19 cellular contexts compared by ENCODE assay signal in the genomic region with DNA sequence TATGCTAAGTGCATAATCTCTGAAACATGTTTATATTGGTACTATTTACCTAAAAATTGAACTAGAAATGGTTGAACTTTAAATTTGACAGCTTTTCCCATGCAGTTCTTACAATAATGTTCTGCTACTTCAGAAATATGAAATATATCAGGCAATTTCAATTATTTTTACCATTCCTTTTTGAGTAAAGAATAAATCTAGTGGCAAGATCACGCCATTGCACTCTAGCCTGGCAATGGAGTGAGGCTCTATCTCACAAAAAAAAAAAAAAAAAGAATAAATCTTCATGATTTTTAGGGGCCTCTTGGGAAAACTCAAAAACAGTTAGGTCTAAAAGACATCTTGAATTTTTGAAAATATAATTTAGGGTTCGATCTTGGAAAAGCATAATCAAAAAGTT. TPM values are rescaled to one million over a fixed set of nuclear protein-coding genes. Genes with fewer than 3 reads are reported as not detected.
DNase-seq lines count a peak whose midpoint lies in the region; ATAC-seq and TF ChIP-seq lines count a peak whose summit lies in the region.
"Had no signal": no experiment of that assay in that cellular context is flagged by ENCODE, and none has a peak within 500 bp of the region (broad histone marks: within the 10 kb centered on the region; RNA-seq: fewer than 3 reads in every experiment).

No MANE protein-coding gene starts in this region.

- H4K20me1 ChIP-seq in IMR-90 (ENCODE audit: insufficient read depth, low read length), result no peaks in the 10 kb centered on the region

- in situ Hi-C loops in IMR-90 (cut with MboI; ENCODE audit: low sequenced_read_pairs) (no loop called here), brain microvascular endothelial cell (cut with HindIII; ENCODE audit: low pct_ligation_motif_present, low sequenced_read_pairs) (no loop called here)

- H3K27me3 ChIP-seq in IMR-90 (ENCODE audit: control insufficient read depth, insufficient read depth, low read length), result peaks cover 5% of the 10 kb centered on the region; the same call in 1 of the 2 replicates
- no peaks in the 10 kb centered on the region for H3K27me3 ChIP-seq in brain microvascular endothelial cell (replicated peaks)
- H3K27me3 ChIP-seq in ascending aorta, result no peaks in the 10 kb centered on the region
- H3K27me3 ChIP-seq: MG63, Peyer's patch had no signal

- H3K9me1 ChIP-seq in IMR-90 (ENCODE audit: insufficient read depth, low read length), result no peaks in the 10 kb centered on the region

- no TSS peak for BruUV-seq in IMR-90 (replicated peaks; lab: Mats Ljungman, UMichigan)

- H2AFZ ChIP-seq in IMR-90 (replicated peaks; ENCODE audit: low read length, poor library complexity), result no peak overlapping the region

- no peak overlapping the region for H3K18ac ChIP-seq in IMR-90 (ENCODE audit: low read depth, low read length)

- POLR2A ChIA-PET in IMR-90 (lab: Charles Lee; ENCODE audit: unreplicated experiment), result no interaction called here

- no peak overlapping the region for H2BK15ac ChIP-seq in IMR-90 (ENCODE audit: low read depth, low read length)

- no peak overlapping the region for H4K5ac ChIP-seq in IMR-90 (ENCODE audit: low read depth, low read length)

- H4K8ac ChIP-seq in IMR-90 (ENCODE audit: low read depth in 2 of 2, low read length in 2 of 2), result no peak overlapping the region

- no peak overlapping the region for H2AK9ac ChIP-seq in IMR-90 (replicated peaks; ENCODE audit: low read depth, low read length, poor library complexity)

- H2AK5ac ChIP-seq in IMR-90 (ENCODE audit: low read depth, low read length), result no peak overlapping the region

- H3K4me1 Mint-ChIP-seq in mesothelial cell of epicardium, result no peaks in the 10 kb centered on the region
- no peaks in the 10 kb centered on the region for H3K4me1 Mint-ChIP-seq in CD14-positive monocyte

- TF ChIP-seq POLR2A in IMR-90 (IDR thresholded peaks at IDR 0.05; ENCODE audit: low read depth, low read length), result no peak

- H3K4me3 Mint-ChIP-seq in mesothelial cell of epicardium (no peak overlapping the region), CD14-positive monocyte (no peak overlapping the region)
- H3K4me3 Mint-ChIP-seq: activated CD4-positive, alpha-beta memory T cell treated with anti-CD3 and anti-CD28 coated beads for 36 hours; activated T-cell treated with anti-CD3 and anti-CD28 coated beads, Interleukin-2, amount 50 U/mL, for 72 hours had no signal

- H3K36me3 Mint-ChIP-seq in mesothelial cell of epicardium (peaks cover 2% of the 10 kb centered on the region), CD14-positive monocyte (no peaks in the 10 kb centered on the region)
- H3K36me3 Mint-ChIP-seq: activated CD4-positive, alpha-beta memory T cell treated with anti-CD3 and anti-CD28 coated beads for 36 hours had no signal

- no CpG with 5 or more reads among the region's 2 CpGs for WGBS in IMR-90 (ENCODE audit: extremely low coverage in 2 of 2, insufficient read length in 1 of 2), 2 experiments

- intact Hi-C loops in IMR-90 (cut with micrococcal nuclease), result loop anchor here (10.0 kb wide), 1 partner anchor 276 kb away; no protein-coding TSS in a partner anchor
- intact Hi-C loops in CD14-positive monocyte (cut with micrococcal nuclease), result no loop called here
- intact Hi-C loops in ascending aorta (cut with DNase I), result no loop called here

- H3K27ac ChIP-seq in IMR-90 (ENCODE audit: insufficient read depth, low read length), result no peak overlapping the region
- H3K27ac ChIP-seq in brain microvascular endothelial cell, result no peak overlapping the region
- H3K27ac ChIP-seq in ascending aorta, result no peak overlapping the region
- H3K27ac ChIP-seq: epithelial cell of prostate, Peyer's patch, skin epidermis had no signal

- H3K4me2 ChIP-seq in IMR-90 (ENCODE audit: low read depth, low read length), result no peak overlapping the region

- ATAC-seq in IMR-90 (ENCODE audit: low read depth), result no peak
- ATAC-seq: activated T-cell treated with anti-CD3 and anti-CD28 coated beads, Interleukin-2, amount 50 U/mL, for 72 hours had no signal

- H3K14ac ChIP-seq in IMR-90 (replicated peaks; ENCODE audit: low read depth, low read length), result no peak overlapping the region

- dilution Hi-C loops in IMR-90 (cut with HindIII; ENCODE audit: low sequenced_read_pairs, unreplicated experiment), result no loop called here

- CTCF ChIA-PET in IMR-90 (lab: Yijun Ruan, JAX), result interaction anchor here (0.7 kb wide), 1 partner anchor 107 kb away, joined by 3 read pairs; no protein-coding TSS in a partner anchor

- H3K4me1 ChIP-seq in IMR-90 (ENCODE audit: control insufficient read depth, insufficient read depth, low read length) (no peaks in the 10 kb centered on the region), ascending aorta (no peaks in the 10 kb centered on the region)
- H3K4me1 ChIP-seq: Peyer's patch had no signal

- H3K27ac Mint-ChIP-seq in mesothelial cell of epicardium (no peak overlapping the region), CD14-positive monocyte (no peak overlapping the region)
- H3K27ac Mint-ChIP-seq: activated CD4-positive, alpha-beta memory T cell treated with anti-CD3 and anti-CD28 coated beads for 36 hours; activated T-cell treated with anti-CD3 and anti-CD28 coated beads, Interleukin-2, amount 50 U/mL, for 72 hours had no signal

- DNase-seq in AG09309 (ENCODE audit: low read depth) (no peak), IMR-90 (no peak), brain microvascular endothelial cell (no peak), mesothelial cell of epicardium (ENCODE audit: low spot score in 2 of 2, unreplicated experiment in 2 of 2) (no peak), NCI-H748 treated with DMSO at 0.1 percent for 48 hours (lab: John Stamatoyannopoulos, UW) (no peak), CD14-positive monocyte (ENCODE audit: low spot score) (no peak), ascending aorta (ENCODE audit: low spot score in 2 of 2) (no peak)
- no peak for DNase-seq in stimulated activated CD8-positive, alpha-beta memory T cell treated with anti-CD3 and anti-CD28 coated beads, Interleukin-4, amount 100 ng/mL, for 48 hours
- DNase-seq: activated CD4-positive, alpha-beta memory T cell treated with anti-CD3 and anti-CD28 coated beads for 36 hours; activated T-cell treated with anti-CD3 and anti-CD28 coated beads, Interleukin-2, amount 50 U/mL, for 72 hours; DMS 273 treated with DMSO at 0.1 percent for 48 hours; hippocampal formation; MG63; NCI-H2081; NCI-H526; Peyer's patch; SW 1271 had no signal

- H3K79me1 ChIP-seq in IMR-90 (ENCODE audit: low read depth in 1 of 2, low read length in 2 of 2), result no peaks in the 10 kb centered on the region

- no peak overlapping the region for H2BK120ac ChIP-seq in IMR-90 (ENCODE audit: low read depth, low read length)

- no peaks in the 10 kb centered on the region for H3K9me3 ChIP-seq in IMR-90 (ENCODE audit: control insufficient read depth, insufficient read depth, low read length)
- no peaks in the 10 kb centered on the region for H3K9me3 ChIP-seq in ascending aorta
- H3K9me3 ChIP-seq: Peyer's patch had no signal

- H3K9ac ChIP-seq in IMR-90 (ENCODE audit: low read depth, low read length), result no peak overlapping the region

- H2BK5ac ChIP-seq in IMR-90 (ENCODE audit: low read depth, low read length, poor library complexity, severe bottlenecking), result no peak overlapping the region

- H2BK20ac ChIP-seq in IMR-90 (ENCODE audit: low read depth, low read length), result no peak overlapping the region

- H3K36me3 ChIP-seq in IMR-90 (ENCODE audit: control insufficient read depth, insufficient read depth, low read length) (no peaks in the 10 kb centered on the region), brain microvascular endothelial cell (replicated peaks) (no peaks in the 10 kb centered on the region), ascending aorta (no peaks in the 10 kb centered on the region)
- H3K36me3 ChIP-seq: MG63, Peyer's patch had no signal

- H3K27me3 Mint-ChIP-seq in mesothelial cell of epicardium (ENCODE audit: low read depth), result peaks cover 4% of the 10 kb centered on the region
- H3K27me3 Mint-ChIP-seq in CD14-positive monocyte (ENCODE audit: low read depth in 3 of 3), result peaks cover 4 to 19% (median 11%) of the 10 kb centered on the region in 3 donors

- no peak overlapping the region for H3K23ac ChIP-seq in IMR-90 (ENCODE audit: low read depth, low read length)

- H3K9me3 Mint-ChIP-seq in mesothelial cell of epicardium (peaks cover 29% of the 10 kb centered on the region), CD14-positive monocyte (peaks cover 0 to 3% (median 0%) of the 10 kb centered on the region in 7 donors)
- H3K9me3 Mint-ChIP-seq: activated CD4-positive, alpha-beta memory T cell treated with anti-CD3 and anti-CD28 coated beads for 36 hours; activated T-cell treated with anti-CD3 and anti-CD28 coated beads, Interleukin-2, amount 50 U/mL, for 72 hours had no signal

- no peak for TF ChIP-seq RAD21 in IMR-90 (IDR thresholded peaks at IDR 0.05; ENCODE audit: low read length)

- H3K4ac ChIP-seq in IMR-90 (ENCODE audit: low read depth, low read length), result no peak overlapping the region

- no peak overlapping the region for H4K91ac ChIP-seq in IMR-90 (ENCODE audit: insufficient read depth, low read depth, low read length)

- H3K56ac ChIP-seq in IMR-90 (ENCODE audit: extremely low read depth, insufficient read depth, low read length), result no peak overlapping the region

- H3K4me3 ChIP-seq in AG09309 (ENCODE audit: control insufficient read depth, low read depth, low read length) (no peak overlapping the region), IMR-90 (ENCODE audit: insufficient read depth, low read depth, low read length) (no peak overlapping the region), brain microvascular endothelial cell (ENCODE audit: low read depth, low read length) (no peak overlapping the region), ascending aorta (no peak overlapping the region)
- H3K4me3 ChIP-seq: MG63, Peyer's patch, skin epidermis had no signal

- TF ChIP-seq CTCF in AG09309 (IDR thresholded peaks at IDR 0.05; ENCODE audit: control insufficient read depth, insufficient read depth, low read depth, low read length, missing control alignments) (peak; percentile 31), IMR-90 (conservative IDR thresholded peaks at IDR 0.05; ENCODE audit: low read depth, low read length) (peak; percentile 14; the same call in 1 of the 2 replicates), brain microvascular endothelial cell (IDR thresholded peaks at IDR 0.05; ENCODE audit: low read depth, low read length, missing control alignments) (peak; percentile 59), mesothelial cell of epicardium (IDR thresholded peaks at IDR 0.05; ENCODE audit: unreplicated experiment) (peak; percentile 59), CD14-positive monocyte (IDR thresholded peaks at IDR 0.05) (no peak), ascending aorta (IDR thresholded peaks at IDR 0.05) (no peak)

TF ChIP-seq in IMR-90, 13 proteins besides CTCF, POLR2A, EP300 and RAD21 (continues in another document):
- no peak for TF ChIP-seq NFE2L2 (IDR thresholded peaks at IDR 0.05; ENCODE audit: low read depth, low read length)
- TF ChIP-seq RCOR1 (IDR thresholded peaks at IDR 0.05; ENCODE audit: insufficient replicate concordance, low read length), result no peak
- no peak for TF ChIP-seq MAFK (IDR thresholded peaks at IDR 0.05; ENCODE audit: low read depth, low read length)

RNA-seq across cellular contexts. Expression of a gene that starts 10.6 kb away (rescaled TPM):
- 0.72 and 0.83 TPM in 2 replicates for total RNA-seq in IMR-90 (2012; rRNA removed)
- 0.48 and 0.80 TPM in 2 replicates for polyA plus RNA-seq in IMR-90 (2012; rRNA removed)
- 0.08 and 0.34 TPM in 2 replicates for polyA plus RNA-seq in IMR-90 (2012; cell fraction: cytosol; rRNA removed)
- polyA plus RNA-seq in IMR-90 (2012; cell fraction: nucleus; rRNA removed; ENCODE audit: low replicate concordance), result 0.20 and 0.96 TPM in 2 replicates
- 3.3 to 4.3 TPM (median 3.4 TPM) in 3 replicates for total RNA-seq in mesothelial cell of epicardium
- polyA plus RNA-seq in CD14-positive monocyte, result under 1 TPM; 0.58 to 0.82 TPM
- total RNA-seq in ascending aorta, result not detected

Comparison
In these comparisons a context has a peak if more than half of its experiments do, and no peak if none do; other contexts are left out.
1. CTCF ChIP-seq: peak in AG09309 (single experiment), IMR-90 (single experiment), brain microvascular endothelial cell (single experiment) and mesothelial cell of epicardium (single experiment); none in CD14-positive monocyte (single experiment) and ascending aorta (0 of 3).